Comparison of ENCODE assay signal across 30 cellular contexts in genomic region chr3:23254287-23254686, GRCh38. TPM values are rescaled to one million over a fixed set of nuclear protein-coding genes. Genes with fewer than 3 reads are reported as not detected.
A peak's percentile ranks its signal among the peaks of the same experiment; 100 is the strongest.
DNase-seq lines count a peak whose midpoint lies in the region; ATAC-seq and TF ChIP-seq lines count a peak whose summit lies in the region.
"Had no signal": no experiment of that assay in that cellular context is flagged by ENCODE, and none has a peak within 500 bp of the region (broad histone marks: within the 10 kb centered on the region; RNA-seq: fewer than 3 reads in every experiment).

No MANE protein-coding gene starts in this region.

- H3K9me2 ChIP-seq in hepatocyte (replicated peaks; ENCODE audit: insufficient read depth), result no peaks in the 10 kb centered on the region

- peaks cover 4 to 5% of the 10 kb centered on the region in 2 donors for H3K36me3 Mint-ChIP-seq in stimulated activated naive B cell treated with anti-CD40 and anti-IgM and Interleukin-4, amounts not matched to agents 10 μg/mL and 1 μg/mL and 100 μg/mL, for 72 hours
- H3K36me3 Mint-ChIP-seq: CD8-positive, alpha-beta memory T cell; natural killer cell had no signal

- no peak overlapping the region for H2AFZ ChIP-seq in hepatocyte

- DNase-seq in hepatocyte (ENCODE audit: low spot score), result peak; percentile 27
- no peak for DNase-seq in stimulated activated naive B cell treated with anti-CD40 and anti-IgM and Interleukin-4, amounts not matched to agents 10 μg/mL and 1 μg/mL and 100 μg/mL, for 72 hours
- no peak for DNase-seq in effector memory CD4-positive, alpha-beta T cell
- DNase-seq in nucleus accumbens (lab: John Stamatoyannopoulos, UW), result no peak
- DNase-seq: activated CD4-positive, alpha-beta T cell treated with anti-CD3 and anti-CD28 coated beads for 4 hours; activated naive CD4-positive, alpha-beta T cell treated with Interleukin-2 at 50 U/mL for 16 hours; activated T-cell treated with anti-CD3 and anti-CD28 coated beads, Interleukin-2, amount 50 U/mL, for 4 hours; adrenal gland; brain microvascular endothelial cell; CD8-positive, alpha-beta memory T cell; DMS153; effector CD4-positive, alpha-beta T cell; heart right ventricle; left colon; natural killer cell; NCI-H1436 treated with DMSO at 0.1 percent for 48 hours; NCI-H510A; ovary; Peyer's patch; right cardiac atrium; stimulated activated CD4-positive, alpha-beta T cell treated with anti-CD3 and anti-CD28 coated beads, Interleukin-12 subunit alpha, Interleukin-12 subunit beta, amount 100 ng/mL, for 4 hours; stimulated activated CD4-positive, alpha-beta T cell treated with anti-CD3 and anti-CD28 coated beads, Interleukin-4, amount 100 ng/mL, for 4 hours; stimulated activated naive CD4-positive, alpha-beta T cell treated with Interleukin-2 at 50 U/mL for 16 hours had no signal

- 64% methylated on average over 2 of the region's 2 CpGs for WGBS in hepatocyte (ENCODE audit: low lambda C conversion rate, missing lambda C conversion rate)

- no peaks in the 10 kb centered on the region for H3K27me3 ChIP-seq in hepatocyte
- no peaks in the 10 kb centered on the region for H3K27me3 ChIP-seq in effector memory CD4-positive, alpha-beta T cell (replicated peaks; ENCODE audit: control insufficient read depth, insufficient read depth, low read length, poor library complexity, severe bottlenecking)
- H3K27me3 ChIP-seq: adrenal gland, brain microvascular endothelial cell, heart right ventricle, ovary, Peyer's patch had no signal

- ATAC-seq in GM18861 (IDR thresholded peaks at IDR 0.05; ENCODE audit: unreplicated experiment) (peak; percentile 30), HG03354 (IDR thresholded peaks at IDR 0.05; ENCODE audit: poor library complexity, severe bottlenecking, unreplicated experiment) (peak; percentile 50), GM18498 (IDR thresholded peaks at IDR 0.05; ENCODE audit: unreplicated experiment) (no peak)
- ATAC-seq in stimulated activated naive B cell treated with anti-CD40 and anti-IgM and Interleukin-4, amounts not matched to agents 10 μg/mL and 1 μg/mL and 100 μg/mL, for 72 hours (replicated peaks), result peak; percentile 20 to 36
- ATAC-seq: activated T-cell treated with anti-CD3 and anti-CD28 coated beads, Interleukin-2, amount 50 U/mL, for 4 hours; HCT116; heart right ventricle; left colon; natural killer cell; right cardiac atrium had no signal

- H3K27ac Mint-ChIP-seq in stimulated activated naive B cell treated with anti-CD40 and anti-IgM and Interleukin-4, amounts not matched to agents 10 μg/mL and 1 μg/mL and 100 μg/mL, for 72 hours, result no peak overlapping the region
- H3K27ac Mint-ChIP-seq: CD8-positive, alpha-beta memory T cell; natural killer cell; T-helper 1 cell treated with Interleukin-12 subunit alpha and Interleukin-12 subunit beta and Interleukin-4 antibody, amounts not matched to agents 30 μg/mL and 1 μg/mL, for 36 hours had no signal

- H3K27me3 Mint-ChIP-seq in stimulated activated naive B cell treated with anti-CD40 and anti-IgM and Interleukin-4, amounts not matched to agents 10 μg/mL and 1 μg/mL and 100 μg/mL, for 72 hours, result no peaks in the 10 kb centered on the region
- H3K27me3 Mint-ChIP-seq: CD8-positive, alpha-beta memory T cell had no signal

- H3K9me3 ChIP-seq in hepatocyte (ENCODE audit: low read depth), result no peaks in the 10 kb centered on the region
- H3K9me3 ChIP-seq in effector memory CD4-positive, alpha-beta T cell (ENCODE audit: control insufficient read depth, low read length), result no peaks in the 10 kb centered on the region
- H3K9me3 ChIP-seq: adrenal gland, heart right ventricle, ovary, Peyer's patch, thoracic aorta had no signal

- H3K36me3 ChIP-seq in hepatocyte (replicated peaks; ENCODE audit: insufficient read depth, low read depth), result no peaks in the 10 kb centered on the region
- H3K36me3 ChIP-seq in effector memory CD4-positive, alpha-beta T cell (ENCODE audit: control insufficient read depth, insufficient read depth, low read length), result no peaks in the 10 kb centered on the region
- H3K36me3 ChIP-seq: adrenal gland, brain microvascular endothelial cell, heart right ventricle, ovary, Peyer's patch, thoracic aorta had no signal

- no peak overlapping the region for H3K4me3 Mint-ChIP-seq in stimulated activated naive B cell treated with anti-CD40 and anti-IgM and Interleukin-4, amounts not matched to agents 10 μg/mL and 1 μg/mL and 100 μg/mL, for 72 hours
- H3K4me3 Mint-ChIP-seq: activated T-cell treated with anti-CD3 and anti-CD28 coated beads, Interleukin-2, amount 50 U/mL, for 4 hours; CD8-positive, alpha-beta memory T cell; natural killer cell; T-helper 1 cell treated with Interleukin-12 subunit alpha and Interleukin-12 subunit beta and Interleukin-4 antibody, amounts not matched to agents 30 μg/mL and 1 μg/mL, for 36 hours had no signal

- no peak overlapping the region for H3K27ac ChIP-seq in hepatocyte
- H3K27ac ChIP-seq in effector memory CD4-positive, alpha-beta T cell (ENCODE audit: insufficient read depth, low read length, poor library complexity, severe bottlenecking), result no peak overlapping the region
- H3K27ac ChIP-seq: adrenal gland, brain microvascular endothelial cell, heart right ventricle, KMS-11, ovary, Peyer's patch, thoracic aorta had no signal

- H3K4me3 ChIP-seq in hepatocyte, result no peak overlapping the region
- no peak overlapping the region for H3K4me3 ChIP-seq in effector memory CD4-positive, alpha-beta T cell (ENCODE audit: insufficient read depth, low read depth, low read length, poor library complexity, severe bottlenecking)
- H3K4me3 ChIP-seq: adrenal gland, heart right ventricle, ovary, Peyer's patch, thoracic aorta had no signal

- peaks cover 2 to 4% of the 10 kb centered on the region in 2 donors for H3K9me3 Mint-ChIP-seq in stimulated activated naive B cell treated with anti-CD40 and anti-IgM and Interleukin-4, amounts not matched to agents 10 μg/mL and 1 μg/mL and 100 μg/mL, for 72 hours
- H3K9me3 Mint-ChIP-seq: natural killer cell had no signal

- H4K20me1 ChIP-seq in hepatocyte (ENCODE audit: insufficient read depth, poor library complexity, severe bottlenecking), result no peaks in the 10 kb centered on the region

- TF ChIP-seq CTCF in hepatocyte (IDR thresholded peaks at IDR 0.05; ENCODE audit: poor library complexity), result no peak

- H3K4me2 ChIP-seq in hepatocyte, result no peak overlapping the region
- H3K4me2 ChIP-seq: KMS-11 had no signal

- H3K79me2 ChIP-seq in hepatocyte, result peaks cover 81% of the 10 kb centered on the region

- no peaks in the 10 kb centered on the region for H3K4me1 ChIP-seq in hepatocyte (ENCODE audit: insufficient read depth)
- no peaks in the 10 kb centered on the region for H3K4me1 ChIP-seq in effector memory CD4-positive, alpha-beta T cell (ENCODE audit: control insufficient read depth, insufficient read depth, low read length, poor library complexity, severe bottlenecking)
- H3K4me1 ChIP-seq: Peyer's patch had no signal

- H3K4me1 Mint-ChIP-seq in stimulated activated naive B cell treated with anti-CD40 and anti-IgM and Interleukin-4, amounts not matched to agents 10 μg/mL and 1 μg/mL and 100 μg/mL, for 72 hours, result peaks cover 35 to 56% of the 10 kb centered on the region in 2 donors
- H3K4me1 Mint-ChIP-seq: CD8-positive, alpha-beta memory T cell; natural killer cell had no signal

RNA-seq across cellular contexts. Expression of gene UBE2E2, which starts 51.2 kb away (rescaled TPM):
- total RNA-seq in hepatocyte, result 48.9 and 51.1 TPM in 2 replicates
- 82.1 and 90.6 TPM in 2 replicates for polyA plus RNA-seq in hepatocyte
